In the genomic region with DNA sequence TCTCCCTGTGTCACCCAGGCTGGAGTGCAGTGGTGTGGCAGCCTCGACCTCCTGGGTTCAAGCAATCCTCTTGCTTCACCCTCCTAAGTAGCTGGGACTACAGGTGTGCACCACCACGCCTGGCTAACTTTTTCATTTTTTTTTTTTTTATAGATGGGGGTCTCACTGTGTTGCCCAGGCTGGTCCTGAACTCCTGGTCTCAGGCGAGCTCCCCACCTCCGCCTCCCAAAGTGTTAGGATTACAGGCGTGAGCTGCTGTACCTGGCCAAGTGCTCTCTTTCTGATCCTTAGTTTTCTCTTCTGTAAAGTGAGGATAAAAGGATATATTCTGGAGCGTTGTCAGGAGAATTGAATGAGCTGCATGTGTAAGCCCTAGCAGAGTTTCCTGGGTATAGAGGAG, we compare ENCODE assay signal across 14 cellular contexts.
DNase-seq lines count a peak whose midpoint lies in the region; ATAC-seq and TF ChIP-seq lines count a peak whose summit lies in the region.
"Had no signal": no experiment of that assay in that cellular context is flagged by ENCODE, and none has a peak within 500 bp of the region (broad histone marks: within the 10 kb centered on the region; RNA-seq: fewer than 3 reads in every experiment).

No MANE protein-coding gene starts in this region.

- H3F3A ChIP-seq in GM23338 (replicated peaks; ENCODE audit: low read depth), result no peaks in the 10 kb centered on the region
- no peaks in the 10 kb centered on the region for H3F3A ChIP-seq in OCI-LY1 (ENCODE audit: insufficient read depth, low read length)

- DNase-seq in GM23338 (ENCODE audit: low spot score) (no peak), globus pallidus (ENCODE audit: low spot score) (no peak), NCI-H146 (lab: John Stamatoyannopoulos, UW) (no peak)
- no peak for DNase-seq in stimulated activated CD4-positive, alpha-beta T cell treated with anti-CD3 and anti-CD28 coated beads, Interleukin-12 subunit alpha, Interleukin-12 subunit beta, amount 100 ng/mL, for 4 hours
- DNase-seq in activated CD4-positive, alpha-beta T cell treated with anti-CD3 and anti-CD28 coated beads, Interleukin-2, amount 50 U/mL, for 4 hours, result no peak
- DNase-seq: Caco-2; CD8-positive, alpha-beta memory T cell; GF-D8; IMR-90 had no signal

- H3K36me3 ChIP-seq in GM23338 (ENCODE audit: insufficient read depth), result no peaks in the 10 kb centered on the region
- peaks cover 5% of the 10 kb centered on the region; the same call in 1 of the 2 replicates for H3K36me3 ChIP-seq in OCI-LY1 (ENCODE audit: insufficient read depth, low read length)
- H3K36me3 ChIP-seq: BE2C had no signal

- H3K4me1 ChIP-seq in GM23338 (ENCODE audit: insufficient read depth) (peaks cover 3% of the 10 kb centered on the region; the same call in 1 of the 2 replicates), OCI-LY1 (ENCODE audit: insufficient read depth, low read length, severe bottlenecking) (peaks cover 100% of the 10 kb centered on the region)

- H3K9ac ChIP-seq in OCI-LY1 (ENCODE audit: low read length), result peak overlapping the region; percentile 69; the same call in 1 of the 2 replicates

- H3K36me3 Mint-ChIP-seq in GM23338 (ENCODE audit: low read depth) (no peaks in the 10 kb centered on the region), nephron (ENCODE audit: low read depth) (no peaks in the 10 kb centered on the region)

- H3K4me3 ChIP-seq in GM23338 (no peak overlapping the region), OCI-LY1 (ENCODE audit: low read depth, low read length, poor library complexity, severe bottlenecking) (no peak overlapping the region)
- H3K4me3 ChIP-seq: A549 had no signal

- H4K20me1 ChIP-seq in GM23338 (replicated peaks; ENCODE audit: insufficient read depth) (peaks cover 12% of the 10 kb centered on the region), OCI-LY1 (ENCODE audit: insufficient read depth, low read length) (no peaks in the 10 kb centered on the region)

- H3K27me3 ChIP-seq in GM23338 (ENCODE audit: insufficient read depth) (no peaks in the 10 kb centered on the region), OCI-LY1 (ENCODE audit: insufficient read depth, low read length) (no peaks in the 10 kb centered on the region)
- H3K27me3 ChIP-seq: BE2C had no signal

- H3K27ac ChIP-seq in GM23338 (ENCODE audit: low read depth), result 0 out of 2 replicates have a peak overlapping the region, but pooled peaks have one; percentile 19
- peak overlapping the region; percentile 99 for H3K27ac ChIP-seq in OCI-LY1 (ENCODE audit: low read depth, low read length, poor library complexity, severe bottlenecking)
- peak overlapping the region; percentile 16 for H3K27ac ChIP-seq in cingulate gyrus (ENCODE audit: low read depth, low read length)

- H3K9me3 Mint-ChIP-seq in GM23338 (no peaks in the 10 kb centered on the region), nephron (no peaks in the 10 kb centered on the region)
- H3K9me3 Mint-ChIP-seq: CD8-positive, alpha-beta memory T cell had no signal

- H3K4me1 Mint-ChIP-seq in GM23338 (peaks cover 50% of the 10 kb centered on the region), nephron (peaks cover 77% of the 10 kb centered on the region)

- no peak overlapping the region for H3K27ac Mint-ChIP-seq in GM23338
- H3K27ac Mint-ChIP-seq in nephron, result peak overlapping the region; percentile 82 to 95 (median 90)

- no peak overlapping the region for H2AFZ ChIP-seq in GM23338
- H2AFZ ChIP-seq in OCI-LY1 (ENCODE audit: low read length), result no peak overlapping the region

- H3K9me3 ChIP-seq in OCI-LY1 (ENCODE audit: low read length), result no peaks in the 10 kb centered on the region
- H3K9me3 ChIP-seq: A549, BE2C, Caco-2 had no signal

- ATAC-seq in GM23338, result no peak
- ATAC-seq: A549 had no signal

- no peak overlapping the region for H3K4me2 ChIP-seq in GM23338
- peak overlapping the region; percentile 74 for H3K4me2 ChIP-seq in OCI-LY1 (ENCODE audit: low read length)
- H3K4me2 ChIP-seq: A549 had no signal

- H3K9me2 ChIP-seq in GM23338 (ENCODE audit: insufficient read depth), result no peaks in the 10 kb centered on the region
- H3K9me2 ChIP-seq in OCI-LY1 (ENCODE audit: low read depth, low read length), result no peaks in the 10 kb centered on the region

- peaks cover 10% of the 10 kb centered on the region for H3K27me3 Mint-ChIP-seq in GM23338 (ENCODE audit: insufficient read depth, low read depth, poor library complexity)
- H3K27me3 Mint-ChIP-seq in nephron (ENCODE audit: low read depth), result peaks cover 18% of the 10 kb centered on the region
- H3K27me3 Mint-ChIP-seq: CD8-positive, alpha-beta memory T cell had no signal

- H3K79me2 ChIP-seq in GM23338 (replicated peaks; ENCODE audit: insufficient read depth) (peaks cover 64% of the 10 kb centered on the region), OCI-LY1 (ENCODE audit: insufficient read depth, low read length) (peaks cover 32% of the 10 kb centered on the region)

- TF ChIP-seq CTCF in GM23338 (conservative IDR thresholded peaks at IDR 0.05; ENCODE audit: low read depth in 2 of 2) (no peak), OCI-LY1 (IDR thresholded peaks at IDR 0.05; ENCODE audit: low read length) (no peak), nephron (IDR thresholded peaks at IDR 0.05; ENCODE audit: unreplicated experiment in 3 of 3) (no peak)

- no peak overlapping the region for H3K4me3 Mint-ChIP-seq in GM23338
- H3K4me3 Mint-ChIP-seq in nephron, result no peak overlapping the region

TF ChIP-seq in GM23338, 12 proteins besides CTCF, POLR2A, EP300 and RAD21 (continues in another document):
- TF ChIP-seq POLR2AphosphoS5 (IDR thresholded peaks at IDR 0.05; ENCODE audit: low read depth) (no peak), EZH2 (IDR thresholded peaks at IDR 0.05; ENCODE audit: low read depth, unreplicated experiment) (no peak), ZNF462 (CRISPR knock-in tag; IDR thresholded peaks at IDR 0.05) (no peak), NANOG (IDR thresholded peaks at IDR 0.05; ENCODE audit: borderline replicate concordance) (no peak), ZNF114 (CRISPR knock-in tag; IDR thresholded peaks at IDR 0.05) (no peak)

Comparison
In these comparisons a context has a peak if more than half of its experiments do, and no peak if none do; other contexts are left out.
1. H3K27ac ChIP-seq: peak in every context shown above with its lines; median percentile 99 in OCI-LY1; 19 in GM23338; 16 in cingulate gyrus.